Comparison of ENCODE assay signal across 1 cellular context in genomic region chr4:110344165-110344564, GRCh38.
TF ChIP-seq lines count a peak whose summit lies in the region.

No MANE protein-coding gene starts in this region.

TF ChIP-seq in SK-N-SH treated with all-trans-retinoic acid at 6 μM for 48 hours, 23 proteins besides CTCF, POLR2A, EP300 and RAD21 (continued from another document):
- TF ChIP-seq POU6F1 (CRISPR knock-in tag; IDR thresholded peaks at IDR 0.05; ENCODE audit: borderline replicate concordance, low read depth) (no peak), BACH2 (CRISPR knock-in tag; IDR thresholded peaks at IDR 0.05; ENCODE audit: borderline replicate concordance) (no peak)
